10 cellular contexts compared by ENCODE assay signal in genomic region chr2:126749537-126749936, GRCh38.
DNase-seq lines count a peak whose midpoint lies in the region; ATAC-seq and TF ChIP-seq lines count a peak whose summit lies in the region.
"Had no signal": no experiment of that assay in that cellular context is flagged by ENCODE, and none has a peak within 500 bp of the region (broad histone marks: within the 10 kb centered on the region; RNA-seq: fewer than 3 reads in every experiment).

No MANE protein-coding gene starts in this region.

- TF ChIP-seq CTCF in endodermal cell (conservative IDR thresholded peaks at IDR 0.05), result peak; percentile 51

- H3K27ac ChIP-seq in endodermal cell (ENCODE audit: low read depth, low read length) (no peak overlapping the region), caudate nucleus (ENCODE audit: low read depth, low read length) (no peak overlapping the region)

- H3K9ac ChIP-seq in endodermal cell (ENCODE audit: extremely low read depth, low read length, poor library complexity, severe bottlenecking), result no peak overlapping the region

- H3K4me3 ChIP-seq in endodermal cell (ENCODE audit: low read length), result no peak overlapping the region

- WGBS in endodermal cell (ENCODE audit: insufficient coverage in 1 of 2, insufficient read length in 1 of 2), 2 experiments, result 94% methylated on average over 1 of the region's 1 CpG; no CpG with 5 or more reads in 1 of the 2 experiments

- H3K27me3 ChIP-seq in endodermal cell (ENCODE audit: control insufficient read depth, insufficient read depth, low read length, poor library complexity, severe bottlenecking), result no peaks in the 10 kb centered on the region

- H3K36me3 Mint-ChIP-seq in endodermal cell (ENCODE audit: low read depth), result no peaks in the 10 kb centered on the region
- H3K36me3 Mint-ChIP-seq: mesothelial cell of epicardium had no signal

- peaks cover 38% of the 10 kb centered on the region for H3K27me3 Mint-ChIP-seq in endodermal cell (ENCODE audit: insufficient read depth)

- peaks cover 16% of the 10 kb centered on the region for H3K4me1 Mint-ChIP-seq in endodermal cell
- H3K4me1 Mint-ChIP-seq: mesothelial cell of epicardium had no signal

- ATAC-seq in GM18909 (IDR thresholded peaks at IDR 0.05; ENCODE audit: poor library complexity, unreplicated experiment) (peak; percentile 63), HG03280 (IDR thresholded peaks at IDR 0.05; ENCODE audit: unreplicated experiment) (peak; percentile 54), GM19452 (IDR thresholded peaks at IDR 0.05; ENCODE audit: unreplicated experiment) (no peak)

- DNase-seq in EL (peak; percentile 3), endodermal cell (no peak), caudate nucleus (lab: John Stamatoyannopoulos, UW) (no peak), A172 (ENCODE audit: low spot score) (no peak)
- DNase-seq in central memory CD4-positive, alpha-beta T cell, result no peak
- DNase-seq: KBM-7 had no signal

- H3K36me3 ChIP-seq in endodermal cell (ENCODE audit: control insufficient read depth, insufficient read depth, low read length), result no peaks in the 10 kb centered on the region

- no peaks in the 10 kb centered on the region for H3K9me3 ChIP-seq in endodermal cell (ENCODE audit: control insufficient read depth, low read length)

- H3K27ac Mint-ChIP-seq in endodermal cell, result no peak overlapping the region
- H3K27ac Mint-ChIP-seq: mesothelial cell of epicardium had no signal

- no peak overlapping the region for H3K4me3 Mint-ChIP-seq in endodermal cell
- H3K4me3 Mint-ChIP-seq: mesothelial cell of epicardium had no signal

- H3K4me1 ChIP-seq in endodermal cell (ENCODE audit: control insufficient read depth, insufficient read depth, low read length), result peaks cover 3% of the 10 kb centered on the region

- H3K9me3 Mint-ChIP-seq in endodermal cell, result no peaks in the 10 kb centered on the region
- H3K9me3 Mint-ChIP-seq: mesothelial cell of epicardium had no signal
